Comparison of ENCODE assay signal across 17 cellular contexts in genomic region chr1:20710450-20711284, GRCh38. TPM values are rescaled to one million over a fixed set of nuclear protein-coding genes. Genes with fewer than 3 reads are reported as not detected.
DNase-seq lines count a peak whose midpoint lies in the region; ATAC-seq and TF ChIP-seq lines count a peak whose summit lies in the region.
"Had no signal": no experiment of that assay in that cellular context is flagged by ENCODE, and none has a peak within 500 bp of the region (broad histone marks: within the 10 kb centered on the region; RNA-seq: fewer than 3 reads in every experiment).

No MANE protein-coding gene starts in this region.

- H3K36me3 ChIP-seq in BLaER1 (no peaks in the 10 kb centered on the region), mesenchymal stem cell (ENCODE audit: control insufficient read depth in 1 of 2, insufficient read depth in 2 of 2, low read depth in 1 of 2, low read length in 2 of 2) (no peaks in the 10 kb centered on the region), mucosa of descending colon (ENCODE audit: low read depth) (no peaks in the 10 kb centered on the region)
- H3K36me3 ChIP-seq: Peyer's patch had no signal

- 84% methylated on average over 15 of the region's 18 CpGs for WGBS in mesenchymal stem cell

- H2AK5ac ChIP-seq in mesenchymal stem cell (ENCODE audit: low read length, severe bottlenecking), result peak overlapping the region; percentile 26

- no peak overlapping the region for H3K4ac ChIP-seq in mesenchymal stem cell (ENCODE audit: low read depth in 1 of 2, low read length in 2 of 2)

- H2BK5ac ChIP-seq in mesenchymal stem cell (ENCODE audit: low read depth, low read length, poor library complexity, severe bottlenecking), result no peak overlapping the region

- TF ChIP-seq CTCF in mucosa of descending colon (IDR thresholded peaks at IDR 0.05), result no peak

- no peaks in the 10 kb centered on the region for H3K79me1 ChIP-seq in mesenchymal stem cell (replicated peaks; ENCODE audit: low read length, poor library complexity, severe bottlenecking)

- no peaks in the 10 kb centered on the region for H3K9me3 ChIP-seq in BLaER1
- no peaks in the 10 kb centered on the region for H3K9me3 ChIP-seq in mesenchymal stem cell (ENCODE audit: control insufficient read depth, low read length)
- no peaks in the 10 kb centered on the region for H3K9me3 ChIP-seq in mucosa of descending colon
- H3K9me3 ChIP-seq: Peyer's patch had no signal

- H2AFZ ChIP-seq in mesenchymal stem cell (ENCODE audit: low read depth, low read length), result no peak overlapping the region
- H2AFZ ChIP-seq: GM23338 had no signal

- no peaks in the 10 kb centered on the region for H3K27me3 ChIP-seq in BLaER1
- peaks cover 0 to 14% of the 10 kb centered on the region in 2 experiments for H3K27me3 ChIP-seq in mesenchymal stem cell (ENCODE audit: control insufficient read depth in 1 of 2, insufficient read depth in 1 of 2, low read length in 2 of 2)
- H3K27me3 ChIP-seq: Peyer's patch had no signal

- intact Hi-C loops in mucosa of descending colon (cut with DNase I, micrococcal nuclease), result no loop called here

- no peak overlapping the region for H4K8ac ChIP-seq in mesenchymal stem cell (ENCODE audit: low read length)

- no peaks in the 10 kb centered on the region for H4K20me1 ChIP-seq in BLaER1

- no peak overlapping the region for H2BK120ac ChIP-seq in mesenchymal stem cell (ENCODE audit: low read depth, low read length)

- H3K4me2 ChIP-seq in BLaER1 (peak overlapping the region; percentile 8; the same call in 1 of the 2 replicates), mesenchymal stem cell (ENCODE audit: low read length, poor library complexity, severe bottlenecking) (no peak overlapping the region)
- H3K4me2 ChIP-seq: GM23338 had no signal

- peak overlapping the region; percentile 50 for H4K91ac ChIP-seq in mesenchymal stem cell (ENCODE audit: low read length)

- H3K4me3 ChIP-seq in BLaER1 (no peak overlapping the region), mesenchymal stem cell (ENCODE audit: insufficient read depth in 1 of 2, low read depth in 1 of 2, low read length in 2 of 2) (no peak overlapping the region), mucosa of descending colon (no peak overlapping the region)
- H3K4me3 ChIP-seq: GM12878, GM23338, Peyer's patch had no signal

- no peak overlapping the region for H3K23ac ChIP-seq in mesenchymal stem cell (ENCODE audit: low read length in 2 of 2)

- peak in 2 of 3 experiments; percentile 68 to 79 for DNase-seq in NCI-H1417 (lab: John Stamatoyannopoulos, UW)
- DNase-seq in NCI-H1417 treated with DMSO at 0.1 percent for 48 hours (lab: John Stamatoyannopoulos, UW), result no peak
- DNase-seq in mesenchymal stem cell, result no peak
- no peak for DNase-seq in mucosa of descending colon
- DNase-seq: NCI-H187 treated with DMSO at 0.1 percent for 48 hours, NCI-H446, NCI-H748 treated with DMSO at 0.1 percent for 48 hours, Peyer's patch, SHP77 had no signal

- H2BK12ac ChIP-seq in mesenchymal stem cell (ENCODE audit: low read length in 2 of 2), result no peak overlapping the region

- no peak overlapping the region for H3K18ac ChIP-seq in mesenchymal stem cell (ENCODE audit: low read depth in 1 of 2, low read length in 2 of 2)

- H3K4me1 ChIP-seq in BLaER1 (peaks cover 13% of the 10 kb centered on the region), mesenchymal stem cell (ENCODE audit: control insufficient read depth, insufficient read depth, low read depth, low read length) (peaks cover 21% of the 10 kb centered on the region), mucosa of descending colon (ENCODE audit: low read depth) (no peaks in the 10 kb centered on the region)
- H3K4me1 ChIP-seq: Peyer's patch had no signal

- no peak for ATAC-seq in mucosa of descending colon
- ATAC-seq in GM18511 (IDR thresholded peaks at IDR 0.05; ENCODE audit: unreplicated experiment), result no peak
- ATAC-seq in GM19035 (IDR thresholded peaks at IDR 0.05; ENCODE audit: unreplicated experiment), result no peak
- ATAC-seq: GM12878 had no signal

- H3K27ac ChIP-seq in BLaER1 (no peak overlapping the region), angular gyrus (ENCODE audit: low read depth, low read length) (peak overlapping the region; percentile 31), mesenchymal stem cell (ENCODE audit: low read length, poor library complexity, severe bottlenecking) (peak overlapping the region; percentile 4)
- H3K27ac ChIP-seq: Peyer's patch had no signal

- H3K14ac ChIP-seq in mesenchymal stem cell (ENCODE audit: low read length in 2 of 2), result no peak overlapping the region

- no peak overlapping the region for H3K9ac ChIP-seq in BLaER1
- H3K9ac ChIP-seq in mesenchymal stem cell (ENCODE audit: low read length), result no peak overlapping the region

- no peak overlapping the region for H2BK15ac ChIP-seq in mesenchymal stem cell (ENCODE audit: low read depth, poor library complexity, severe bottlenecking)

RNA-seq across cellular contexts. Expression of gene KIF17, which starts 7.1 kb away (rescaled TPM):
- 3.7 TPM for polyA plus RNA-seq in mesenchymal stem cell (2013, experiment 1 of 2)
- 3.0 TPM for polyA plus RNA-seq in mesenchymal stem cell (2013, experiment 2 of 2)
- under 1 TPM; 0.20 to 0.63 (median 0.53) TPM for total RNA-seq in mucosa of descending colon
- total RNA-seq: HT-29 had no signal
- polyA plus RNA-seq: IgD-negative memory B cell had no signal

RNA-seq across cellular contexts. Expression of gene SH2D5, which starts 21.8 kb away (rescaled TPM):
- polyA plus RNA-seq in mesenchymal stem cell (2013, experiment 1 of 2), result 2.1 TPM
- polyA plus RNA-seq in mesenchymal stem cell (2013, experiment 2 of 2), result 2.2 TPM
- total RNA-seq in mucosa of descending colon, result under 1 TPM in 2 of 3 donors, not detected in 1; 0.07 to 0.09 TPM
- total RNA-seq: Peyer's patch had no signal
- polyA plus RNA-seq: IgD-negative memory B cell had no signal

RNA-seq across cellular contexts. Expression of gene DDOST, which starts 49.5 kb away (rescaled TPM):
- polyA plus RNA-seq in mesenchymal stem cell (2013, experiment 1 of 2), result 286 TPM
- polyA plus RNA-seq in mesenchymal stem cell (2013, experiment 2 of 2), result 285 TPM
- total RNA-seq in mucosa of descending colon, result 100 to 1,000 TPM; 103 to 263 (median 159) TPM

Comparison
In these comparisons a context has a peak if more than half of its experiments do, and no peak if none do; other contexts are left out.
1. DNase-seq: peak in NCI-H1417 (2 of 3); none in NCI-H1417 treated with DMSO at 0.1 percent for 48 hours (single experiment), mesenchymal stem cell (single experiment) and mucosa of descending colon (0 of 3).